ENCODE assay signal across 12 cellular contexts in genomic region chr20:9520096-9520495, GRCh38.
"Had no signal": no experiment of that assay in that cellular context is flagged by ENCODE, and none has a peak within 500 bp of the region (broad histone marks: within the 10 kb centered on the region; RNA-seq: fewer than 3 reads in every experiment).

No MANE protein-coding gene starts in this region.

- DNase-seq: activated CD4-positive, alpha-beta memory T cell treated with anti-CD3 and anti-CD28 coated beads for 36 hours; activated CD4-positive, alpha-beta T cell treated with anti-CD3 and anti-CD28 coated beads for 48 hours; activated effector memory CD4-positive, alpha-beta T cell treated with anti-CD3 and anti-CD28 coated beads, Interleukin-2, amount 50 U/mL, for 16 hours; activated naive CD4-positive, alpha-beta T cell treated with anti-CD3 and anti-CD28 coated beads, Interleukin-2, amount 10 ng/mL, durations not matched to agents 7 days and 5 days; activated T-cell treated with anti-CD3 and anti-CD28 coated beads for 4 hours; amygdala; cerebellar nuclear complex; heart left ventricle; left cardiac atrium; right cardiac atrium; stimulated activated CD4-positive, alpha-beta T cell treated with anti-CD3 and anti-CD28 coated beads, Interleukin-4, amount 100 ng/mL, for 24 hours; stimulated activated naive CD4-positive, alpha-beta T cell treated with Interleukin-2 at 50 U/mL for 16 hours had no signal

- ATAC-seq: heart left ventricle, left cardiac atrium, right cardiac atrium had no signal
